Comparison of ENCODE assay signal across 8 cellular contexts in genomic region chr2:106115250-106115649, GRCh38.
DNase-seq lines count a peak whose midpoint lies in the region; ATAC-seq and TF ChIP-seq lines count a peak whose summit lies in the region.

No MANE protein-coding gene starts in this region.

- no peaks in the 10 kb centered on the region for H3K4me1 ChIP-seq in mucosa of descending colon (ENCODE audit: low read depth)

- CTCF ChIA-PET in activated CD8-positive, alpha-beta T cell treated with anti-CD3 and anti-CD28 coated beads for 36 hours (lab: Charles Lee), result no interaction called here

- ATAC-seq in HG03025 (IDR thresholded peaks at IDR 0.05; ENCODE audit: low FRiP score, unreplicated experiment), result peak; percentile 48
- peak; percentile 70 for ATAC-seq in activated CD8-positive, alpha-beta T cell treated with anti-CD3 and anti-CD28 coated beads for 36 hours
- peak; percentile 37 for ATAC-seq in mucosa of descending colon

- H3K36me3 Mint-ChIP-seq in activated CD8-positive, alpha-beta T cell treated with anti-CD3 and anti-CD28 coated beads for 36 hours (ENCODE audit: low read depth), result peaks cover 22% of the 10 kb centered on the region

- H3K36me3 ChIP-seq in mucosa of descending colon (ENCODE audit: low read depth), result no peaks in the 10 kb centered on the region

- intact Hi-C loops in activated CD8-positive, alpha-beta T cell treated with anti-CD3 and anti-CD28 coated beads for 36 hours (cut with micrococcal nuclease), result no loop called here
- intact Hi-C loops in mucosa of descending colon (cut with DNase I, micrococcal nuclease), result no loop called here

- H3K9me3 Mint-ChIP-seq in activated CD8-positive, alpha-beta T cell treated with anti-CD3 and anti-CD28 coated beads for 36 hours, result no peaks in the 10 kb centered on the region

- H3K27ac Mint-ChIP-seq in activated CD8-positive, alpha-beta T cell treated with anti-CD3 and anti-CD28 coated beads for 36 hours, result peak overlapping the region; percentile 73

- DNase-seq in GM04504 (ENCODE audit: low read depth) (peak; percentile 57), mucosa of descending colon (no peak), NCI-H69 (lab: John Stamatoyannopoulos, UW) (no peak), amniotic stem cell (lab: John Stamatoyannopoulos, UW) (no peak)
- peak; percentile 31 for DNase-seq in activated CD8-positive, alpha-beta T cell treated with anti-CD3 and anti-CD28 coated beads for 36 hours
- DNase-seq in stimulated activated CD4-positive, alpha-beta T cell treated with anti-CD3 and anti-CD28 coated beads, Interleukin-12 subunit alpha, Interleukin-12 subunit beta, amount 100 ng/mL, for 4 hours, result no peak
- no peak for DNase-seq in activated CD8-positive, alpha-beta memory T cell treated with anti-CD3 and anti-CD28 coated beads for 24 hours

- TF ChIP-seq CTCF in activated CD8-positive, alpha-beta T cell treated with anti-CD3 and anti-CD28 coated beads for 36 hours (IDR thresholded peaks at IDR 0.05), result no peak
- TF ChIP-seq CTCF in mucosa of descending colon (IDR thresholded peaks at IDR 0.05), result no peak

- H3K27me3 Mint-ChIP-seq in activated CD8-positive, alpha-beta T cell treated with anti-CD3 and anti-CD28 coated beads for 36 hours, result no peaks in the 10 kb centered on the region

- H3K9me3 ChIP-seq in mucosa of descending colon, result no peaks in the 10 kb centered on the region

- POLR2A ChIA-PET in activated CD8-positive, alpha-beta T cell treated with anti-CD3 and anti-CD28 coated beads for 36 hours (lab: Charles Lee), result no interaction called here

- H3K4me1 Mint-ChIP-seq in activated CD8-positive, alpha-beta T cell treated with anti-CD3 and anti-CD28 coated beads for 36 hours (ENCODE audit: low read depth), result peaks cover 20% of the 10 kb centered on the region

- H3K4me3 ChIP-seq in mucosa of descending colon, result no peak overlapping the region

- no peak overlapping the region for H3K4me3 Mint-ChIP-seq in activated CD8-positive, alpha-beta T cell treated with anti-CD3 and anti-CD28 coated beads for 36 hours

Comparison
In these comparisons a context has a peak if more than half of its experiments do, and no peak if none do; other contexts are left out.
1. DNase-seq: peak in GM04504 (single experiment) and activated CD8-positive, alpha-beta T cell treated with anti-CD3 and anti-CD28 coated beads for 36 hours (single experiment); none in mucosa of descending colon (0 of 3), stimulated activated CD4-positive, alpha-beta T cell treated with anti-CD3 and anti-CD28 coated beads, Interleukin-12 subunit alpha, Interleukin-12 subunit beta, amount 100 ng/mL, for 4 hours (single experiment), activated CD8-positive, alpha-beta memory T cell treated with anti-CD3 and anti-CD28 coated beads for 24 hours (single experiment), NCI-H69 (single experiment) and amniotic stem cell (single experiment).
2. Peak in every context shown above with its lines, with median percentiles within 50 percentile points of each other: ATAC-seq.